Comparison of ENCODE assay signal across 10 cellular contexts in genomic region chr16:84603115-84603816, GRCh38. TPM values are rescaled to one million over a fixed set of nuclear protein-coding genes. Genes with fewer than 3 reads are reported as not detected.
DNase-seq lines count a peak whose midpoint lies in the region; ATAC-seq and TF ChIP-seq lines count a peak whose summit lies in the region.
"Had no signal": no experiment of that assay in that cellular context is flagged by ENCODE, and none has a peak within 500 bp of the region (broad histone marks: within the 10 kb centered on the region; RNA-seq: fewer than 3 reads in every experiment).

No MANE protein-coding gene starts in this region.

- H3K27ac ChIP-seq in SK-N-SH (ENCODE audit: low read depth in 2 of 2, low read length in 1 of 2) (peak overlapping the region; percentile 25 to 94; a peak in 3 of 4 replicates), caudate nucleus (ENCODE audit: low read depth, low read length) (peak overlapping the region; percentile 9), lung (ENCODE audit: low read depth in 1 of 2, low read length in 1 of 2) (peak overlapping the region in 1 of 2 donors; percentile 91), subcutaneous abdominal adipose tissue (ENCODE audit: low read depth, low read length) (peak overlapping the region; percentile 8)
- H3K27ac ChIP-seq: 22Rv1, cardiac muscle cell had no signal

- H3K9ac ChIP-seq in SK-N-SH (peak overlapping the region; percentile 58; the same call in 1 of the 2 replicates), subcutaneous abdominal adipose tissue (ENCODE audit: low read length in 5 of 5) (peak overlapping the region in 2 of 5 donors; percentile 48 to 58)

- H3K27me3 ChIP-seq in SK-N-SH (ENCODE audit: insufficient read depth) = no peaks in the 10 kb centered on the region
- no peaks in the 10 kb centered on the region for H3K27me3 ChIP-seq in lung (ENCODE audit: control insufficient read depth, insufficient read depth)
- no peaks in the 10 kb centered on the region for H3K27me3 ChIP-seq in subcutaneous abdominal adipose tissue (ENCODE audit: control insufficient read depth in 5 of 5, insufficient read depth in 4 of 5, low read length in 5 of 5)
- H3K27me3 ChIP-seq: cardiac muscle cell had no signal

- peaks cover 0 to 7% of the 10 kb centered on the region in 2 experiments for H3K36me3 ChIP-seq in SK-N-SH (replicated peaks in 1 of 2; ENCODE audit: control insufficient read depth in 1 of 2, insufficient read depth in 2 of 2, low read length in 1 of 2)
- H3K36me3 ChIP-seq in lung (ENCODE audit: control insufficient read depth in 2 of 2, insufficient read depth in 2 of 2, low read length in 2 of 2) = peaks cover 0 to 2% of the 10 kb centered on the region in 2 donors
- H3K36me3 ChIP-seq in subcutaneous abdominal adipose tissue (ENCODE audit: control insufficient read depth in 5 of 5, insufficient read depth in 5 of 5, low read length in 5 of 5) = peaks cover 0 to 2% (median 0%) of the 10 kb centered on the region in 5 donors
- H3K36me3 ChIP-seq: cardiac muscle cell had no signal

- peaks cover 37% of the 10 kb centered on the region for H3F3A ChIP-seq in SK-N-SH (replicated peaks; ENCODE audit: insufficient read depth)

- peak in 1 of 2 experiments; percentile 42; a peak in 1 of 4 replicates for TF ChIP-seq EP300 in SK-N-SH (IDR thresholded peaks at IDR 0.05; ENCODE audit: borderline replicate concordance in 1 of 2, low read depth in 1 of 2, low read length in 1 of 2)

- H3K9me2 ChIP-seq in SK-N-SH = no peaks in the 10 kb centered on the region

- H3K9me3 ChIP-seq in SK-N-SH (no peaks in the 10 kb centered on the region), lung (ENCODE audit: control insufficient read depth in 2 of 2, insufficient read depth in 1 of 2, low read length in 1 of 2) (peaks cover 0 to 2% of the 10 kb centered on the region in 2 donors), subcutaneous abdominal adipose tissue (ENCODE audit: control insufficient read depth in 5 of 5, low read length in 5 of 5) (peaks cover 0 to 6% (median 3%) of the 10 kb centered on the region in 5 donors)

- no peak for TF ChIP-seq RAD21 in SK-N-SH (IDR thresholded peaks at IDR 0.05; ENCODE audit: low read length)

- DNase-seq in DMS 273 (lab: John Stamatoyannopoulos, UW; ENCODE audit: unreplicated experiment) (peak; percentile 40), DMS 273 treated with DMSO at 0.1 percent for 48 hours (lab: John Stamatoyannopoulos, UW) (no peak), SK-N-SH (no peak), caudate nucleus (lab: John Stamatoyannopoulos, UW) (peak in 33 of 61 donors; percentile 7 to 78 (median 35)), lung (ENCODE audit: low spot score) (peak; percentile 76), cortex of kidney (lab: John Stamatoyannopoulos, UW) (no peak)

- CTCF ChIA-PET in SK-N-SH (lab: Yijun Ruan, JAX) = interaction anchor here (1.7 kb wide), 1 partner anchor 19 kb away, joined by 7 read pairs; no protein-coding TSS in a partner anchor

- ATAC-seq in lung (ENCODE audit: insufficient read depth, low FRiP score) (peak; percentile 73), GM21381 (IDR thresholded peaks at IDR 0.05; ENCODE audit: unreplicated experiment) (no peak)

- TF ChIP-seq CTCF in SK-N-SH (IDR thresholded peaks at IDR 0.05) = no peak
- no peak for TF ChIP-seq CTCF in lung (IDR thresholded peaks at IDR 0.05; ENCODE audit: control extremely low read depth, extremely low read depth)

- peak overlapping the region in 1 of 2 experiments; percentile 33; a peak in 1 of 4 replicates for H3K4me3 ChIP-seq in SK-N-SH (ENCODE audit: low read depth in 2 of 2, low read length in 1 of 2)
- no peak overlapping the region for H3K4me3 ChIP-seq in lung
- peak overlapping the region in 2 of 5 donors; percentile 27 to 45 for H3K4me3 ChIP-seq in subcutaneous abdominal adipose tissue (ENCODE audit: low read depth in 1 of 5, low read length in 5 of 5)
- H3K4me3 ChIP-seq: cardiac muscle cell had no signal

- peak overlapping the region; percentile 75 for H3K4me2 ChIP-seq in SK-N-SH

- 23% methylated on average over 22 of the region's 24 CpGs for WGBS in SK-N-SH (ENCODE audit: low lambda C conversion rate)
- 42 to 57% methylated on average over 24 of the region's 24 CpGs for WGBS in lung, 2 donors

- H4K20me1 ChIP-seq in SK-N-SH (ENCODE audit: insufficient read depth) = peaks cover 3% of the 10 kb centered on the region; the same call in 1 of the 2 replicates

- POLR2A ChIA-PET in SK-N-SH (lab: Yijun Ruan, JAX) = no interaction called here

- H3K4me1 ChIP-seq in SK-N-SH (ENCODE audit: control insufficient read depth in 1 of 2, insufficient read depth in 2 of 2, low read depth in 1 of 2, low read length in 1 of 2) = peaks cover 7 to 45% of the 10 kb centered on the region in 2 experiments; a peak in 3 of 4 replicates
- peaks cover 3 to 16% of the 10 kb centered on the region in 2 donors for H3K4me1 ChIP-seq in lung (ENCODE audit: control insufficient read depth in 2 of 2, insufficient read depth in 2 of 2, low read length in 2 of 2)
- H3K4me1 ChIP-seq in subcutaneous abdominal adipose tissue (ENCODE audit: control insufficient read depth in 5 of 5, insufficient read depth in 5 of 5, low read length in 5 of 5) = peaks cover 6 to 60% (median 52%) of the 10 kb centered on the region in 5 donors

- H2AFZ ChIP-seq in SK-N-SH (ENCODE audit: low read depth) = no peak overlapping the region

- H3K79me2 ChIP-seq in SK-N-SH (ENCODE audit: insufficient read depth) = peaks cover 87% of the 10 kb centered on the region

TF ChIP-seq in SK-N-SH, 30 proteins besides CTCF, POLR2A, EP300 and RAD21 (continues in another document):
- TF ChIP-seq TCF12 (IDR thresholded peaks at IDR 0.05) = peak; percentile 78
- TF ChIP-seq RFX5 (IDR thresholded peaks at IDR 0.05; ENCODE audit: low read length) = no peak
- TF ChIP-seq FOSL2 (IDR thresholded peaks at IDR 0.05; ENCODE audit: borderline replicate concordance, low read depth) = peak; percentile 93
- no peak for TF ChIP-seq IRF3 (IDR thresholded peaks at IDR 0.05; ENCODE audit: low read depth, low read length)
- TF ChIP-seq MEF2A (IDR thresholded peaks at IDR 0.05; ENCODE audit: borderline replicate concordance, low read depth) = no peak
- no peak; the same call in 1 of the 2 replicates for TF ChIP-seq ELF1 (IDR thresholded peaks at IDR 0.05)
- TF ChIP-seq FOXJ3 (CRISPR knock-in tag; IDR thresholded peaks at IDR 0.05) = no peak
- no peak for TF ChIP-seq SMC3 (IDR thresholded peaks at IDR 0.05; ENCODE audit: low read depth, low read length)
- peak; percentile 26; the same call in 1 of the 2 replicates for TF ChIP-seq SIN3A (IDR thresholded peaks at IDR 0.05; ENCODE audit: borderline replicate concordance, low read depth, low read length)
- 0 out of 2 replicates have a peak, but pooled peaks have one; percentile 8 for TF ChIP-seq TEAD4 (IDR thresholded peaks at IDR 0.05; ENCODE audit: borderline replicate concordance, insufficient read depth)
- TF ChIP-seq GABPA (IDR thresholded peaks at IDR 0.05; ENCODE audit: low read depth) = no peak
- no peak for TF ChIP-seq GATA2 (CRISPR knock-in tag; IDR thresholded peaks at IDR 0.05)
- TF ChIP-seq ZBTB33 (IDR thresholded peaks at IDR 0.05; ENCODE audit: borderline replicate concordance, low read depth) = no peak

RNA-seq across cellular contexts. Expression of gene COTL1, which starts 14.6 kb away (rescaled TPM):
- polyA plus RNA-seq in SK-N-SH (2012; rRNA removed) = 59.5 and 91.6 TPM in 2 replicates
- 99.1 and 101 TPM in 2 replicates for polyA plus RNA-seq in SK-N-SH (2012; cell fraction: cytosol; rRNA removed)
- 72.6 and 94.3 TPM in 2 replicates for polyA plus RNA-seq in SK-N-SH (2012; cell fraction: nucleus; rRNA removed)
- 100 to 1,000 TPM in 1 of 2 donors, 10 to 100 TPM in 1; 62.4 to 204 TPM for total RNA-seq in lung
- 100 to 1,000 TPM in 1 of 2 donors, 10 to 100 TPM in 1; 80.1 to 223 TPM for polyA plus RNA-seq in lung

RNA-seq across cellular contexts. Expression of gene KLHL36, which starts 45.0 kb away (rescaled TPM):
- polyA plus RNA-seq in SK-N-SH (2012; rRNA removed) = 39.8 and 43.3 TPM in 2 replicates
- polyA plus RNA-seq in SK-N-SH (2012; cell fraction: cytosol; rRNA removed) = 17.4 and 26.1 TPM in 2 replicates
- polyA plus RNA-seq in SK-N-SH (2012; cell fraction: nucleus; rRNA removed) = 94.5 and 97.9 TPM in 2 replicates
- total RNA-seq in lung = 10 to 100 TPM; 36.9 to 52.7 TPM
- polyA plus RNA-seq in lung = 10 to 100 TPM; 18.1 to 27.7 TPM

Comparison
In these comparisons a context has a peak if more than half of its experiments do, and no peak if none do; other contexts are left out.
1. DNase-seq: peak in DMS 273 (single experiment), caudate nucleus (33 of 61) and lung (single experiment); none in DMS 273 treated with DMSO at 0.1 percent for 48 hours (single experiment), SK-N-SH (single experiment) and cortex of kidney (single experiment).